14 cellular contexts compared by ENCODE assay signal in genomic region chr1:63277195-63278192, GRCh38. TPM values are rescaled to one million over a fixed set of nuclear protein-coding genes. Genes with fewer than 3 reads are reported as not detected.
"Had no signal": no experiment of that assay in that cellular context is flagged by ENCODE, and none has a peak within 500 bp of the region (broad histone marks: within the 10 kb centered on the region; RNA-seq: fewer than 3 reads in every experiment).

No MANE protein-coding gene starts in this region.

- FAIRE-seq: endometrium had no signal

- ATAC-seq: activated CD4-positive, alpha-beta T cell treated with anti-CD3 and anti-CD28 coated beads for 36 hours; activated T-cell treated with anti-CD3 and anti-CD28 coated beads, Interleukin-2, amount 50 U/mL, for 72 hours; esophagus mucosa had no signal

- DNase-seq: activated CD4-positive, alpha-beta memory T cell treated with anti-CD3 and anti-CD28 coated beads, Interleukin-2, amount 10 ng/mL, durations not matched to agents 7 days and 5 days; activated CD4-positive, alpha-beta T cell treated with anti-CD3 and anti-CD28 coated beads for 36 hours; activated naive CD8-positive, alpha-beta T cell treated with anti-CD3 and anti-CD28 coated beads, Interleukin-2, amount 10 ng/mL, durations not matched to agents 7 days and 5 days; activated T-cell treated with anti-CD3 and anti-CD28 coated beads, Interleukin-2, amount 50 U/mL, for 72 hours; aorta; dorsolateral prefrontal cortex; mammary epithelial cell; ovary; thyroid gland had no signal

RNA-seq across cellular contexts. Expression of gene FOXD3, which starts 44.9 kb away (rescaled TPM):
- total RNA-seq: activated CD4-positive, alpha-beta memory T cell treated with anti-CD3 and anti-CD28 coated beads, Interleukin-2, amount 10 ng/mL, durations not matched to agents 7 days and 5 days; activated CD4-positive, alpha-beta T cell treated with anti-CD3 and anti-CD28 coated beads for 36 hours; activated naive CD8-positive, alpha-beta T cell treated with anti-CD3 and anti-CD28 coated beads, Interleukin-2, amount 10 ng/mL, durations not matched to agents 7 days and 5 days; activated T-cell treated with anti-CD3 and anti-CD28 coated beads, Interleukin-2, amount 50 U/mL, for 72 hours; breast epithelium; cerebellum; esophagus mucosa; mammary epithelial cell; T-helper 2 cell treated with Interferon-gamma antibody and Interleukin-4, amounts not matched to agents 100 ng/mL and 5 ng/mL, for 36 hours had no signal
